In genomic region chr1:181133441-181133951, GRCh38 we compare ENCODE assay signal across 1 cellular context.
TF ChIP-seq lines count a peak whose summit lies in the region.

No MANE protein-coding gene starts in this region.

TF ChIP-seq in HepG2, 621 proteins besides CTCF, POLR2A, EP300 and RAD21 (continued from another document and continues in another):
- TF ChIP-seq, protein P1, sequence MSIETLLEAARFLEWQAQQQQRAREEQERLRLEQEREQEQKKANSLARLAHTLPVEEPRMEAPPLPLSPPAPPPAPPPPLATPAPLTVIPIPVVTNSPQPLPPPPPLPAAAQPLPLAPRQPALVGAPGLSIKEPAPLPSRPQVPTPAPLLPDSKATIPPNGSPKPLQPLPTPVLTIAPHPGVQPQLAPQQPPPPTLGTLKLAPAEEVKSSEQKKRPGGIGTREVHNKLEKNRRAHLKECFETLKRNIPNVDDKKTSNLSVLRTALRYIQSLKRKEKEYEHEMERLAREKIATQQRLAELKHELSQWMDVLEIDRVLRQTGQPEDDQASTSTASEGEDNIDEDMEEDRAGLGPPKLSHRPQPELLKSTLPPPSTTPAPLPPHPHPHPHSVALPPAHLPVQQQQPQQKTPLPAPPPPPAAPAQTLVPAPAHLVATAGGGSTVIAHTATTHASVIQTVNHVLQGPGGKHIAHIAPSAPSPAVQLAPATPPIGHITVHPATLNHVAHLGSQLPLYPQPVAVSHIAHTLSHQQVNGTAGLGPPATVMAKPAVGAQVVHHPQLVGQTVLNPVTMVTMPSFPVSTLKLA (IDR thresholded peaks at IDR 0.05) = no peak
- TF ChIP-seq SSRP1 (CRISPR knock-in tag; IDR thresholded peaks at IDR 0.05) (peak; percentile 41; the same call in 1 of the 2 replicates), ZBTB20 (CRISPR knock-in tag; IDR thresholded peaks at IDR 0.05; ENCODE audit: borderline replicate concordance, low read depth) (no peak), PAWR (CRISPR knock-in tag; IDR thresholded peaks at IDR 0.05; ENCODE audit: borderline replicate concordance) (no peak), GABPB1 (CRISPR knock-in tag; IDR thresholded peaks at IDR 0.05) (peak; percentile 49), AKAP8 (CRISPR knock-in tag; IDR thresholded peaks at IDR 0.05) (no peak), ZNF615 (CRISPR knock-in tag; IDR thresholded peaks at IDR 0.05; ENCODE audit: borderline replicate concordance) (no peak), ZFP1 (CRISPR knock-in tag; IDR thresholded peaks at IDR 0.05) (no peak), CC2D1A (CRISPR knock-in tag; IDR thresholded peaks at IDR 0.05) (no peak), HDAC1 (CRISPR knock-in tag; IDR thresholded peaks at IDR 0.05) (peak; percentile 58; the same call in 1 of the 2 replicates), ZNF296 (CRISPR knock-in tag; conservative IDR thresholded peaks at IDR 0.05) (no peak), STAT6 (CRISPR knock-in tag; IDR thresholded peaks at IDR 0.05; ENCODE audit: borderline replicate concordance) (no peak), TARDBP (CRISPR knock-in tag; IDR thresholded peaks at IDR 0.05) (0 out of 2 replicates have a peak, but pooled peaks have one; percentile 28), MED1 (CRISPR knock-in tag; IDR thresholded peaks at IDR 0.05) (peak; percentile 19; the same call in 1 of the 2 replicates), ZNF264 (CRISPR knock-in tag; IDR thresholded peaks at IDR 0.05) (0 out of 2 replicates have a peak, but pooled peaks have one; percentile 16), FOXK2 (IDR thresholded peaks at IDR 0.05) (no peak), ZNF644 (CRISPR knock-in tag; IDR thresholded peaks at IDR 0.05; ENCODE audit: low read depth) (0 out of 2 replicates have a peak, but pooled peaks have one; percentile 48), ZNF225 (CRISPR knock-in tag; IDR thresholded peaks at IDR 0.05) (no peak), ZNF543 (CRISPR knock-in tag; IDR thresholded peaks at IDR 0.05) (no peak), POGZ (CRISPR knock-in tag; IDR thresholded peaks at IDR 0.05) (peak; percentile 47; the same call in 1 of the 2 replicates), ZSCAN12 (CRISPR knock-in tag; IDR thresholded peaks at IDR 0.05) (no peak), MTERF4 (CRISPR knock-in tag; IDR thresholded peaks at IDR 0.05) (no peak), ZBTB14 (CRISPR knock-in tag; IDR thresholded peaks at IDR 0.05) (no peak), KDM3A (CRISPR knock-in tag; IDR thresholded peaks at IDR 0.05; ENCODE audit: low read depth) (0 out of 2 replicates have a peak, but pooled peaks have one; percentile 38), NCOR1 (IDR thresholded peaks at IDR 0.05; ENCODE audit: borderline replicate concordance, low read length) (peak; percentile 25; the same call in 1 of the 2 replicates), ZNF724P (CRISPR knock-in tag; IDR thresholded peaks at IDR 0.05; ENCODE audit: borderline replicate concordance) (no peak), SMAD1 (CRISPR knock-in tag; IDR thresholded peaks at IDR 0.05; ENCODE audit: borderline replicate concordance, low read depth) (no peak), THRA (CRISPR knock-in tag; IDR thresholded peaks at IDR 0.05; ENCODE audit: borderline replicate concordance) (peak; percentile 69; the same call in 1 of the 2 replicates), ATM (IDR thresholded peaks at IDR 0.05; ENCODE audit: borderline replicate concordance) (no peak), SYNCRIP (IDR thresholded peaks at IDR 0.05; ENCODE audit: insufficient read depth, low read depth, low read length) (no peak), MIER3 (CRISPR knock-in tag; IDR thresholded peaks at IDR 0.05; ENCODE audit: borderline replicate concordance) (peak; percentile 70; the same call in 1 of the 2 replicates), REXO4 (CRISPR knock-in tag; IDR thresholded peaks at IDR 0.05; ENCODE audit: borderline replicate concordance) (no peak), GABPA (IDR thresholded peaks at IDR 0.05; ENCODE audit: low read depth, low read length) (no peak), GABPA (CRISPR knock-in tag; IDR thresholded peaks at IDR 0.05; ENCODE audit: low read depth) (no peak), NR2F6 (IDR thresholded peaks at IDR 0.05) (peak; percentile 78), NR2F6 (CRISPR knock-in tag; IDR thresholded peaks at IDR 0.05) (peak; percentile 89), SRSF9 (IDR thresholded peaks at IDR 0.05; ENCODE audit: borderline replicate concordance, insufficient read depth, low read depth, low read length, poor library complexity, severe bottlenecking) (no peak), MAFF (IDR thresholded peaks at IDR 0.05; ENCODE audit: low read depth, low read length) (no peak), MIER2 (CRISPR knock-in tag; IDR thresholded peaks at IDR 0.05) (no peak), NR2F2 (IDR thresholded peaks at IDR 0.05; ENCODE audit: borderline replicate concordance, low read depth) (peak; percentile 57; the same call in 1 of the 2 replicates), ZSCAN29 (CRISPR knock-in tag; conservative IDR thresholded peaks at IDR 0.05) (no peak), HMG20A (CRISPR knock-in tag; IDR thresholded peaks at IDR 0.05; ENCODE audit: borderline replicate concordance) (peak; percentile 58; the same call in 1 of the 2 replicates), ATF1 (CRISPR knock-in tag; IDR thresholded peaks at IDR 0.05) (no peak), RNF2 (conservative IDR thresholded peaks at IDR 0.05; ENCODE audit: low read depth) (peak; percentile 69)
- TF ChIP-seq, protein P2, sequence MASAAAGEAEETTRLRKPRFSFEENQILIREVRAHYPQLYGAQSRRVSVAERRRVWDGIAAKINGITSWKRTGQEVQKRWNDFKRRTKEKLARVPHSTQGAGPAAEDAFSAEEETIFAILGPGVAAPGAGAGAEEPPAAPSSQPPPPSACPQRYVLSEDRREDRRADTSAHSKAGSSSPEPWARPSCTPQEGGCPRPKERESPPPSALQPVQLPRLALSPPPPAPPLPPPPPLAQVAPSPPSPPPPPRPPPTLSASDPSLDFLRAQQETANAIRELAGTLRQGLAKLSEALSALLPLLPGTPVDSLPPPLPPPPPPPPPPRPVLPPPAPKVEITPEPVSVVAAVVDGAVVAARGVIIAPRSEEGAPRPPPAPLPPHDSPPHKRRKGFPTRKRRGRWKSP (CRISPR knock-in tag; IDR thresholded peaks at IDR 0.05) = no peak
- TF ChIP-seq, protein P3, sequence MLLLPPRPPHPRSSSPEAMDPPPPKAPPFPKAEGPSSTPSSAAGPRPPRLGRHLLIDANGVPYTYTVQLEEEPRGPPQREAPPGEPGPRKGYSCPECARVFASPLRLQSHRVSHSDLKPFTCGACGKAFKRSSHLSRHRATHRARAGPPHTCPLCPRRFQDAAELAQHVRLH (CRISPR knock-in tag; IDR thresholded peaks at IDR 0.05; ENCODE audit: borderline replicate concordance, low read depth) = peak; percentile 64; the same call in 1 of the 2 replicates
- TF ChIP-seq, protein P4, sequence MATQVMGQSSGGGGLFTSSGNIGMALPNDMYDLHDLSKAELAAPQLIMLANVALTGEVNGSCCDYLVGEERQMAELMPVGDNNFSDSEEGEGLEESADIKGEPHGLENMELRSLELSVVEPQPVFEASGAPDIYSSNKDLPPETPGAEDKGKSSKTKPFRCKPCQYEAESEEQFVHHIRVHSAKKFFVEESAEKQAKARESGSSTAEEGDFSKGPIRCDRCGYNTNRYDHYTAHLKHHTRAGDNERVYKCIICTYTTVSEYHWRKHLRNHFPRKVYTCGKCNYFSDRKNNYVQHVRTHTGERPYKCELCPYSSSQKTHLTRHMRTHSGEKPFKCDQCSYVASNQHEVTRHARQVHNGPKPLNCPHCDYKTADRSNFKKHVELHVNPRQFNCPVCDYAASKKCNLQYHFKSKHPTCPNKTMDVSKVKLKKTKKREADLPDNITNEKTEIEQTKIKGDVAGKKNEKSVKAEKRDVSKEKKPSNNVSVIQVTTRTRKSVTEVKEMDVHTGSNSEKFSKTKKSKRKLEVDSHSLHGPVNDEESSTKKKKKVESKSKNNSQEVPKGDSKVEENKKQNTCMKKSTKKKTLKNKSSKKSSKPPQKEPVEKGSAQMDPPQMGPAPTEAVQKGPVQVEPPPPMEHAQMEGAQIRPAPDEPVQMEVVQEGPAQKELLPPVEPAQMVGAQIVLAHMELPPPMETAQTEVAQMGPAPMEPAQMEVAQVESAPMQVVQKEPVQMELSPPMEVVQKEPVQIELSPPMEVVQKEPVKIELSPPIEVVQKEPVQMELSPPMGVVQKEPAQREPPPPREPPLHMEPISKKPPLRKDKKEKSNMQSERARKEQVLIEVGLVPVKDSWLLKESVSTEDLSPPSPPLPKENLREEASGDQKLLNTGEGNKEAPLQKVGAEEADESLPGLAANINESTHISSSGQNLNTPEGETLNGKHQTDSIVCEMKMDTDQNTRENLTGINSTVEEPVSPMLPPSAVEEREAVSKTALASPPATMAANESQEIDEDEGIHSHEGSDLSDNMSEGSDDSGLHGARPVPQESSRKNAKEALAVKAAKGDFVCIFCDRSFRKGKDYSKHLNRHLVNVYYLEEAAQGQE (IDR thresholded peaks at IDR 0.05; ENCODE audit: borderline replicate concordance in 1 of 2, low read depth in 1 of 2, low read length in 2 of 2) = no peak
- TF ChIP-seq, protein P5, sequence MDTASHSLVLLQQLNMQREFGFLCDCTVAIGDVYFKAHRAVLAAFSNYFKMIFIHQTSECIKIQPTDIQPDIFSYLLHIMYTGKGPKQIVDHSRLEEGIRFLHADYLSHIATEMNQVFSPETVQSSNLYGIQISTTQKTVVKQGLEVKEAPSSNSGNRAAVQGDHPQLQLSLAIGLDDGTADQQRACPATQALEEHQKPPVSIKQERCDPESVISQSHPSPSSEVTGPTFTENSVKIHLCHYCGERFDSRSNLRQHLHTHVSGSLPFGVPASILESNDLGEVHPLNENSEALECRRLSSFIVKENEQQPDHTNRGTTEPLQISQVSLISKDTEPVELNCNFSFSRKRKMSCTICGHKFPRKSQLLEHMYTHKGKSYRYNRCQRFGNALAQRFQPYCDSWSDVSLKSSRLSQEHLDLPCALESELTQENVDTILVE (CRISPR knock-in tag; IDR thresholded peaks at IDR 0.05) = no peak
- TF ChIP-seq, protein P6, sequence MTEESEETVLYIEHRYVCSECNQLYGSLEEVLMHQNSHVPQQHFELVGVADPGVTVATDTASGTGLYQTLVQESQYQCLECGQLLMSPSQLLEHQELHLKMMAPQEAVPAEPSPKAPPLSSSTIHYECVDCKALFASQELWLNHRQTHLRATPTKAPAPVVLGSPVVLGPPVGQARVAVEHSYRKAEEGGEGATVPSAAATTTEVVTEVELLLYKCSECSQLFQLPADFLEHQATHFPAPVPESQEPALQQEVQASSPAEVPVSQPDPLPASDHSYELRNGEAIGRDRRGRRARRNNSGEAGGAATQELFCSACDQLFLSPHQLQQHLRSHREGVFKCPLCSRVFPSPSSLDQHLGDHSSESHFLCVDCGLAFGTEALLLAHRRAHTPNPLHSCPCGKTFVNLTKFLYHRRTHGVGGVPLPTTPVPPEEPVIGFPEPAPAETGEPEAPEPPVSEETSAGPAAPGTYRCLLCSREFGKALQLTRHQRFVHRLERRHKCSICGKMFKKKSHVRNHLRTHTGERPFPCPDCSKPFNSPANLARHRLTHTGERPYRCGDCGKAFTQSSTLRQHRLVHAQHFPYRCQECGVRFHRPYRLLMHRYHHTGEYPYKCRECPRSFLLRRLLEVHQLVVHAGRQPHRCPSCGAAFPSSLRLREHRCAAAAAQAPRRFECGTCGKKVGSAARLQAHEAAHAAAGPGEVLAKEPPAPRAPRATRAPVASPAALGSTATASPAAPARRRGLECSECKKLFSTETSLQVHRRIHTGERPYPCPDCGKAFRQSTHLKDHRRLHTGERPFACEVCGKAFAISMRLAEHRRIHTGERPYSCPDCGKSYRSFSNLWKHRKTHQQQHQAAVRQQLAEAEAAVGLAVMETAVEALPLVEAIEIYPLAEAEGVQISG (CRISPR knock-in tag; IDR thresholded peaks at IDR 0.05) = 0 out of 2 replicates have a peak, but pooled peaks have one; percentile 21
- TF ChIP-seq, protein P7, sequence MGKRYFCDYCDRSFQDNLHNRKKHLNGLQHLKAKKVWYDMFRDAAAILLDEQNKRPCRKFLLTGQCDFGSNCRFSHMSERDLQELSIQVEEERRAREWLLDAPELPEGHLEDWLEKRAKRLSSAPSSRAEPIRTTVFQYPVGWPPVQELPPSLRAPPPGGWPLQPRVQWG (CRISPR knock-in tag; IDR thresholded peaks at IDR 0.05; ENCODE audit: borderline replicate concordance, low read depth) = no peak
